14 cellular contexts compared by ENCODE assay signal in the genomic region with DNA sequence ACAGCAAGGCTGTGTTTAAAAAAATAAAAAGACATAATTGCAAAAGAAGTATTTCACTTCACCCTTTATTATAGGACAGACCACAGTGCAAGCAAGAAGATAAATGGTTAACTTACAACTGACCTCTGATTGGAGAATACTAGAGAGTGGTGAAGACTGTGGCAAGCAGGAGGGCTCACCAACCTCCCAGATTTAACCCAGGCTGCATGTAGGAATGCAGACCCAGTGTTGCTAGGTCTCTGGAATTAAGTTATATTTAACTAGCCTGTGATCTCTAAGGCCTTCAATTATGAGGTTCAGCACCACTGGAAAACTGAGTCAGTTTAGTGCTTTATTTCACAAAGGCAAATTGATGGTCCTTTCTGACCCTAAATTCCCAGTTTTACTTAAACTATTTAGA.
DNase-seq lines count a peak whose midpoint lies in the region; ATAC-seq and TF ChIP-seq lines count a peak whose summit lies in the region.
"Had no signal": no experiment of that assay in that cellular context is flagged by ENCODE, and none has a peak within 500 bp of the region (broad histone marks: within the 10 kb centered on the region; RNA-seq: fewer than 3 reads in every experiment).

No MANE protein-coding gene starts in this region.

- H2AFZ ChIP-seq in osteoblast (ENCODE audit: low read length) (no peak overlapping the region), trophoblast cell (ENCODE audit: insufficient read depth, low read length, poor library complexity) (no peak overlapping the region)

- H3K9me3 Mint-ChIP-seq in activated CD8-positive, alpha-beta memory T cell treated with anti-CD3 and anti-CD28 coated beads, Interleukin-2, amount 10 ng/mL, durations not matched to agents 7 days and 5 days (ENCODE audit: low read depth) = no peaks in the 10 kb centered on the region
- H3K9me3 Mint-ChIP-seq: CD8-positive, alpha-beta memory T cell had no signal

- no peak overlapping the region for H3K18ac ChIP-seq in trophoblast cell (ENCODE audit: low read length)

- H3K9me3 ChIP-seq in esophagus muscularis mucosa (no peaks in the 10 kb centered on the region), osteoblast (ENCODE audit: low read depth, low read length) (no peaks in the 10 kb centered on the region), trophoblast cell (ENCODE audit: insufficient read depth, low read depth, low read length) (no peaks in the 10 kb centered on the region)
- no peaks in the 10 kb centered on the region for H3K9me3 ChIP-seq in effector memory CD4-positive, alpha-beta T cell (ENCODE audit: control insufficient read depth, low read length)

- no peak overlapping the region for H3K4me3 ChIP-seq in esophagus muscularis mucosa
- no peak overlapping the region for H3K4me3 ChIP-seq in osteoblast (ENCODE audit: insufficient read depth, low read length)
- H3K4me3 ChIP-seq in trophoblast cell (ENCODE audit: low read depth, low read length) = no peak overlapping the region
- no peak overlapping the region for H3K4me3 ChIP-seq in effector memory CD4-positive, alpha-beta T cell (ENCODE audit: insufficient read depth, low read depth, low read length, poor library complexity, severe bottlenecking)

- no peak overlapping the region for H3K4me2 ChIP-seq in osteoblast (ENCODE audit: insufficient read depth, low read length)
- no peak overlapping the region for H3K4me2 ChIP-seq in trophoblast cell (ENCODE audit: low read length)

- no peak overlapping the region for H3K27ac Mint-ChIP-seq in activated CD8-positive, alpha-beta memory T cell treated with anti-CD3 and anti-CD28 coated beads, Interleukin-2, amount 10 ng/mL, durations not matched to agents 7 days and 5 days

- TF ChIP-seq EP300 in esophagus muscularis mucosa (IDR thresholded peaks at IDR 0.05) = no peak

- no peak overlapping the region for H4K8ac ChIP-seq in trophoblast cell (ENCODE audit: low read depth, low read length)

- H3K27me3 Mint-ChIP-seq in activated CD8-positive, alpha-beta memory T cell treated with anti-CD3 and anti-CD28 coated beads, Interleukin-2, amount 10 ng/mL, durations not matched to agents 7 days and 5 days = no peaks in the 10 kb centered on the region
- H3K27me3 Mint-ChIP-seq: CD8-positive, alpha-beta memory T cell had no signal

- DNase-seq in HK-2 (ENCODE audit: unreplicated experiment) (peak; percentile 42), esophagus muscularis mucosa (ENCODE audit: extremely low spot score) (no peak), osteoblast (ENCODE audit: insufficient read length, low spot score, missing footprints) (no peak), trophoblast cell (no peak), NCI-H526 treated with DMSO at 0.1 percent for 48 hours (lab: John Stamatoyannopoulos, UW) (no peak)
- no peak for DNase-seq in activated CD8-positive, alpha-beta memory T cell treated with anti-CD3 and anti-CD28 coated beads, Interleukin-2, amount 10 ng/mL, durations not matched to agents 7 days and 5 days
- DNase-seq in effector memory CD4-positive, alpha-beta T cell = no peak
- DNase-seq: CD8-positive, alpha-beta memory T cell; DMS53; KG1; NCI-H1694 treated with DMSO at 0.1 percent for 48 hours; NCI-H524; RPMI8226 had no signal

- H2BK120ac ChIP-seq in trophoblast cell (ENCODE audit: insufficient read depth, low read length, poor library complexity) = no peak overlapping the region

- CTCF ChIA-PET in activated CD8-positive, alpha-beta memory T cell treated with anti-CD3 and anti-CD28 coated beads, Interleukin-2, amount 10 ng/mL, durations not matched to agents 7 days and 5 days (lab: Charles Lee) = no interaction called here

- H3K23ac ChIP-seq in trophoblast cell (ENCODE audit: low read length) = no peak overlapping the region

- no peak overlapping the region for H2BK5ac ChIP-seq in trophoblast cell (ENCODE audit: low read depth, low read length, poor library complexity)

- H3K27ac ChIP-seq in C4-2B (peak overlapping the region; percentile 31), esophagus muscularis mucosa (replicated peaks in 1 of 4) (peak overlapping the region; percentile 7 to 35 (median 22)), osteoblast (ENCODE audit: low read depth, low read length) (peak overlapping the region; percentile 8), trophoblast cell (ENCODE audit: low read depth, low read length) (no peak overlapping the region)
- H3K27ac ChIP-seq in effector memory CD4-positive, alpha-beta T cell (ENCODE audit: insufficient read depth, low read length, poor library complexity, severe bottlenecking) = no peak overlapping the region

- H2BK12ac ChIP-seq in trophoblast cell (ENCODE audit: low read length) = no peak overlapping the region

- no peaks in the 10 kb centered on the region for H3K4me1 Mint-ChIP-seq in activated CD8-positive, alpha-beta memory T cell treated with anti-CD3 and anti-CD28 coated beads, Interleukin-2, amount 10 ng/mL, durations not matched to agents 7 days and 5 days

- no peak overlapping the region for H2AK5ac ChIP-seq in trophoblast cell (ENCODE audit: low read length)

- no peak overlapping the region for H3K14ac ChIP-seq in trophoblast cell (ENCODE audit: low read length)

- H3K4me1 ChIP-seq in esophagus muscularis mucosa (peaks cover 0 to 96% (median 90%) of the 10 kb centered on the region in 4 donors), osteoblast (ENCODE audit: insufficient read depth, low read length) (peaks cover 23% of the 10 kb centered on the region), trophoblast cell (ENCODE audit: control insufficient read depth in 1 of 2, insufficient read depth in 2 of 2, low read length in 2 of 2) (peaks cover 0 to 2% of the 10 kb centered on the region in 2 experiments)
- H3K4me1 ChIP-seq in effector memory CD4-positive, alpha-beta T cell (ENCODE audit: control insufficient read depth, insufficient read depth, low read length, poor library complexity, severe bottlenecking) = no peaks in the 10 kb centered on the region

- no peaks in the 10 kb centered on the region for H4K20me1 ChIP-seq in osteoblast (ENCODE audit: insufficient read depth, low read length)

- H3K9ac ChIP-seq in trophoblast cell (ENCODE audit: low read length) = no peak overlapping the region

- intact Hi-C loops in esophagus muscularis mucosa (cut with DNase I) = no loop called here

- H3K79me1 ChIP-seq in trophoblast cell (ENCODE audit: low read length) = peaks cover 2% of the 10 kb centered on the region

- H3K36me3 ChIP-seq in esophagus muscularis mucosa = no peaks in the 10 kb centered on the region
- H3K36me3 ChIP-seq in osteoblast (ENCODE audit: insufficient read depth, low read length) = no peaks in the 10 kb centered on the region
- H3K36me3 ChIP-seq in trophoblast cell (ENCODE audit: control insufficient read depth in 1 of 2, insufficient read depth in 2 of 2, low read length in 2 of 2) = no peaks in the 10 kb centered on the region
- H3K36me3 ChIP-seq in effector memory CD4-positive, alpha-beta T cell (ENCODE audit: control insufficient read depth, insufficient read depth, low read length) = no peaks in the 10 kb centered on the region

- H3K27me3 ChIP-seq in esophagus muscularis mucosa (no peaks in the 10 kb centered on the region), osteoblast (ENCODE audit: insufficient read depth, low read length) (no peaks in the 10 kb centered on the region), trophoblast cell (ENCODE audit: insufficient read depth, low read length) (no peaks in the 10 kb centered on the region)
- H3K27me3 ChIP-seq in effector memory CD4-positive, alpha-beta T cell (replicated peaks; ENCODE audit: control insufficient read depth, insufficient read depth, low read length, poor library complexity, severe bottlenecking) = no peaks in the 10 kb centered on the region

- no peak overlapping the region for H4K12ac ChIP-seq in trophoblast cell (ENCODE audit: low read depth, low read length)

- no peaks in the 10 kb centered on the region for H3K36me3 Mint-ChIP-seq in activated CD8-positive, alpha-beta memory T cell treated with anti-CD3 and anti-CD28 coated beads, Interleukin-2, amount 10 ng/mL, durations not matched to agents 7 days and 5 days
- H3K36me3 Mint-ChIP-seq: CD8-positive, alpha-beta memory T cell had no signal

- no peak for ATAC-seq in activated CD8-positive, alpha-beta memory T cell treated with anti-CD3 and anti-CD28 coated beads, Interleukin-2, amount 10 ng/mL, durations not matched to agents 7 days and 5 days

- no peak overlapping the region for H4K91ac ChIP-seq in trophoblast cell (ENCODE audit: low read depth, low read length)

- H3K79me2 ChIP-seq in osteoblast (ENCODE audit: insufficient read depth, low read length) (peaks cover 8% of the 10 kb centered on the region), trophoblast cell (ENCODE audit: control insufficient read depth, insufficient read depth, low read length, poor library complexity) (no peaks in the 10 kb centered on the region)

- no peak overlapping the region for H3K4ac ChIP-seq in trophoblast cell (ENCODE audit: low read depth, low read length)

- no peak overlapping the region for H3K4me3 Mint-ChIP-seq in activated CD8-positive, alpha-beta memory T cell treated with anti-CD3 and anti-CD28 coated beads, Interleukin-2, amount 10 ng/mL, durations not matched to agents 7 days and 5 days
- H3K4me3 Mint-ChIP-seq: CD8-positive, alpha-beta memory T cell had no signal

- no peak for TF ChIP-seq CTCF in C4-2B (conservative IDR thresholded peaks at IDR 0.05)
- no peak for TF ChIP-seq CTCF in esophagus muscularis mucosa (IDR thresholded peaks at IDR 0.05)
- no peak for TF ChIP-seq CTCF in osteoblast (IDR thresholded peaks at IDR 0.05; ENCODE audit: extremely low read depth, low read depth, low read length)

- TF ChIP-seq POLR2A in esophagus muscularis mucosa (IDR thresholded peaks at IDR 0.05; ENCODE audit: low read depth) = no peak

Comparison
In these comparisons a context has a peak if more than half of its experiments do, and no peak if none do; other contexts are left out.
1. H3K27ac ChIP-seq: peak in C4-2B (single experiment), esophagus muscularis mucosa (4 of 4) and osteoblast (single experiment); none in trophoblast cell (single experiment) and effector memory CD4-positive, alpha-beta T cell (single experiment).